10 cellular contexts compared by ENCODE assay signal in the genomic region with DNA sequence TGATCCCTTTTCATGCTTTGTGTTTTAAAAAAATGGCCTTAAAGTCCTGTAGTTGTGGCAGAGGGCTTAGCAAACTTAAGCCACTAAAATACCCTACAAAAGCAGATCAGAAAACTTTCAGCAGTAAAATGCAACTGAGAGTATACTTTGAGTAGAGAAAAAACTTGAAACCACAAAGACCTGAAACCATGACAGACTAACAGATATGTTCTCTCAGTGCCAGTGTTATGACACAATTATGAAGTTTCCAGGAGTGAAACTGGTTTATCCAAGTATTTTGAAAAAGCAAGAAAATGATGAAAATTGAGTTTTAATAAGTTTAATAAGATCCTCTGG.
DNase-seq lines count a peak whose midpoint lies in the region; ATAC-seq and TF ChIP-seq lines count a peak whose summit lies in the region.
"Had no signal": no experiment of that assay in that cellular context is flagged by ENCODE, and none has a peak within 500 bp of the region (broad histone marks: within the 10 kb centered on the region; RNA-seq: fewer than 3 reads in every experiment).

No MANE protein-coding gene starts in this region.

- H3K27me3 Mint-ChIP-seq in activated T-cell treated with anti-CD3 and anti-CD28 coated beads, Interleukin-2, amount 50 U/mL, for 4 hours (ENCODE audit: low read depth) = peaks cover 3% of the 10 kb centered on the region
- peaks cover 21% of the 10 kb centered on the region for H3K27me3 Mint-ChIP-seq in stimulated activated naive CD8-positive, alpha-beta T cell treated with anti-CD3 and anti-CD28 coated beads, Interleukin-15, Interleukin-2, amounts not matched to agents 100 ng/mL and 50 ng/mL, for 24 hours
- H3K27me3 Mint-ChIP-seq in type B pancreatic cell = no peaks in the 10 kb centered on the region

- H3K9me3 Mint-ChIP-seq in activated T-cell treated with anti-CD3 and anti-CD28 coated beads, Interleukin-2, amount 50 U/mL, for 4 hours = no peaks in the 10 kb centered on the region
- H3K9me3 Mint-ChIP-seq in stimulated activated naive CD8-positive, alpha-beta T cell treated with anti-CD3 and anti-CD28 coated beads, Interleukin-15, Interleukin-2, amounts not matched to agents 100 ng/mL and 50 ng/mL, for 24 hours = no peaks in the 10 kb centered on the region
- no peaks in the 10 kb centered on the region for H3K9me3 Mint-ChIP-seq in type B pancreatic cell
- H3K9me3 Mint-ChIP-seq: memory B cell had no signal

- DNase-seq in activated T-cell treated with anti-CD3 and anti-CD28 coated beads, Interleukin-2, amount 50 U/mL, for 4 hours = no peak
- no peak for DNase-seq in activated T-cell treated with anti-CD3 and anti-CD28 coated beads, Interleukin-2, amount 50 U/mL, for 1 hour
- DNase-seq in OCI-LY7 (ENCODE audit: low spot score) = no peak
- no peak for DNase-seq in type B pancreatic cell (ENCODE audit: extremely low spot score, unreplicated experiment)
- DNase-seq in NCI-H526 treated with DMSO at 0.1 percent for 48 hours (lab: John Stamatoyannopoulos, UW) = no peak
- DNase-seq in coronary artery (ENCODE audit: low spot score) = no peak
- DNase-seq: NCI-H510A treated with DMSO at 0.1 percent for 48 hours had no signal

- H4K20me1 ChIP-seq in OCI-LY7 (ENCODE audit: insufficient read depth, low read length) = no peaks in the 10 kb centered on the region

- intact Hi-C loops in OCI-LY7 (cut with micrococcal nuclease; ENCODE audit: unreplicated experiment) = no loop called here

- TF ChIP-seq CTCF in OCI-LY7 (conservative IDR thresholded peaks at IDR 0.05; ENCODE audit: low read length) (no peak), type B pancreatic cell (conservative IDR thresholded peaks at IDR 0.05) (no peak), coronary artery (IDR thresholded peaks at IDR 0.05) (no peak)

- H3K36me3 ChIP-seq in OCI-LY7 (ENCODE audit: insufficient read depth, low read length) = no peaks in the 10 kb centered on the region; the same call in 1 of the 2 replicates

- no TSS peak for BruUV-seq in OCI-LY7 (replicated peaks; lab: Mats Ljungman, UMichigan)

- H3K4me2 ChIP-seq in OCI-LY7 (ENCODE audit: low read length) = peak overlapping the region; percentile 60

- peak overlapping the region; percentile 9 for H3K27ac Mint-ChIP-seq in stimulated activated naive CD8-positive, alpha-beta T cell treated with anti-CD3 and anti-CD28 coated beads, Interleukin-15, Interleukin-2, amounts not matched to agents 100 ng/mL and 50 ng/mL, for 24 hours
- H3K27ac Mint-ChIP-seq in type B pancreatic cell = no peak overlapping the region
- H3K27ac Mint-ChIP-seq: memory B cell had no signal

- no peak overlapping the region for H2AFZ ChIP-seq in OCI-LY7 (ENCODE audit: low read length)

- H3K4me3 ChIP-seq in OCI-LY7 (ENCODE audit: low read depth, low read length, poor library complexity, severe bottlenecking) (peak overlapping the region; percentile 5), coronary artery (no peak overlapping the region)

- POLR2A ChIA-PET in OCI-LY7 (lab: Charles Lee) = interaction anchor here (0.7 to 4.0 kb wide), 6 partner anchors 9 to 877 kb away, joined by 4 to 21 read pairs (median 10); no protein-coding TSS in a partner anchor

- H3K36me3 Mint-ChIP-seq in activated T-cell treated with anti-CD3 and anti-CD28 coated beads, Interleukin-2, amount 50 U/mL, for 4 hours (ENCODE audit: insufficient read depth) = no peaks in the 10 kb centered on the region
- no peaks in the 10 kb centered on the region for H3K36me3 Mint-ChIP-seq in stimulated activated naive CD8-positive, alpha-beta T cell treated with anti-CD3 and anti-CD28 coated beads, Interleukin-15, Interleukin-2, amounts not matched to agents 100 ng/mL and 50 ng/mL, for 24 hours (ENCODE audit: low read depth)
- no peaks in the 10 kb centered on the region for H3K36me3 Mint-ChIP-seq in type B pancreatic cell
- H3K36me3 Mint-ChIP-seq: memory B cell had no signal

- peak; percentile 58 to 78 for ATAC-seq in activated T-cell treated with anti-CD3 and anti-CD28 coated beads, Interleukin-2, amount 50 U/mL, for 4 hours
- peak; percentile 76 for ATAC-seq in HG02840 (IDR thresholded peaks at IDR 0.05; ENCODE audit: low FRiP score, unreplicated experiment)

- peaks cover 87% of the 10 kb centered on the region for H3K79me2 ChIP-seq in OCI-LY7 (ENCODE audit: insufficient read depth, low read depth, low read length)

- no peaks in the 10 kb centered on the region for H3K9me3 ChIP-seq in OCI-LY7 (ENCODE audit: low read length)

- H3K4me1 ChIP-seq in OCI-LY7 (ENCODE audit: insufficient read depth, low read length, poor library complexity, severe bottlenecking) = peaks cover 95% of the 10 kb centered on the region

- H3K9me2 ChIP-seq in OCI-LY7 (ENCODE audit: insufficient read depth, low read length) = no peaks in the 10 kb centered on the region

- no peak overlapping the region for H3K4me3 Mint-ChIP-seq in activated T-cell treated with anti-CD3 and anti-CD28 coated beads, Interleukin-2, amount 50 U/mL, for 4 hours
- no peak overlapping the region for H3K4me3 Mint-ChIP-seq in stimulated activated naive CD8-positive, alpha-beta T cell treated with anti-CD3 and anti-CD28 coated beads, Interleukin-15, Interleukin-2, amounts not matched to agents 100 ng/mL and 50 ng/mL, for 24 hours
- no peak overlapping the region for H3K4me3 Mint-ChIP-seq in type B pancreatic cell
- H3K4me3 Mint-ChIP-seq: memory B cell had no signal

- peak overlapping the region; percentile 36 for H3K27ac ChIP-seq in OCI-LY7 (ENCODE audit: low read depth, low read length, poor library complexity, severe bottlenecking)
- H3K27ac ChIP-seq in coronary artery = no peak overlapping the region

- CTCF ChIA-PET in OCI-LY7 (lab: Charles Lee; ENCODE audit: unreplicated experiment) = interaction anchor here (1.5 kb wide), 1 partner anchor 25 kb away, joined by 4 read pairs; no protein-coding TSS in a partner anchor

- H3K4me1 Mint-ChIP-seq in activated T-cell treated with anti-CD3 and anti-CD28 coated beads, Interleukin-2, amount 50 U/mL, for 4 hours (ENCODE audit: low read depth) = peaks cover 15% of the 10 kb centered on the region
- peaks cover 44% of the 10 kb centered on the region for H3K4me1 Mint-ChIP-seq in stimulated activated naive CD8-positive, alpha-beta T cell treated with anti-CD3 and anti-CD28 coated beads, Interleukin-15, Interleukin-2, amounts not matched to agents 100 ng/mL and 50 ng/mL, for 24 hours (ENCODE audit: low read depth)
- peaks cover 45% of the 10 kb centered on the region for H3K4me1 Mint-ChIP-seq in type B pancreatic cell (ENCODE audit: unreplicated experiment)
